26 cellular contexts compared by ENCODE assay signal in genomic region chrX:68994883-68995255, GRCh38.
"Had no signal": no experiment of that assay in that cellular context is flagged by ENCODE, and none has a peak within 500 bp of the region (broad histone marks: within the 10 kb centered on the region; RNA-seq: fewer than 3 reads in every experiment).

No MANE protein-coding gene starts in this region.

- H3K9me3 Mint-ChIP-seq: activated B cell treated with CpG ODN at 0.5 μM for 24 hours; activated CD8-positive, alpha-beta T cell treated with anti-CD3 and anti-CD28 coated beads for 36 hours; activated T-cell treated with anti-CD3 and anti-CD28 coated beads, Interleukin-2, amount 50 U/mL, for 4 hours; activated T-helper 17 cell treated with anti-CD3 and anti-CD28 coated beads, Interleukin-2, amount 50 U/mL, for 72 hours; central memory CD8-positive, alpha-beta T cell; stimulated activated effector memory CD8-positive, alpha-beta T cell treated with anti-CD3 and anti-CD28 coated beads, Interleukin-12 subunit alpha, Interleukin-12 subunit beta, amount 100 ng/mL, for 72 hours; stimulated activated naive CD8-positive, alpha-beta T cell treated with anti-CD3 and anti-CD28 coated beads, Interleukin-15, Interleukin-2, amounts not matched to agents 100 ng/mL and 50 ng/mL, for 24 hours; T-helper 2 cell treated with Interferon-gamma antibody and Interleukin-4, amounts not matched to agents 5 μg/mL and 100 μg/mL, for 36 hours; type B pancreatic cell had no signal

- ATAC-seq: activated CD8-positive, alpha-beta T cell treated with anti-CD3 and anti-CD28 coated beads for 36 hours; activated T-cell treated with anti-CD3 and anti-CD28 coated beads, Interleukin-2, amount 50 U/mL, for 4 hours; activated T-helper 17 cell treated with anti-CD3 and anti-CD28 coated beads, Interleukin-2, amount 50 U/mL, for 72 hours; stimulated activated effector memory CD8-positive, alpha-beta T cell treated with anti-CD3 and anti-CD28 coated beads, Interleukin-12 subunit alpha, Interleukin-12 subunit beta, amount 100 ng/mL, for 72 hours had no signal

- H3K4me3 ChIP-seq: left lung, pancreas, psoas muscle, thoracic aorta, uterus had no signal

- H3K27ac ChIP-seq: pancreas, psoas muscle, thoracic aorta had no signal

- H3K36me3 ChIP-seq: left lung, pancreas, thoracic aorta, uterus had no signal

- H3K4me3 Mint-ChIP-seq: activated B cell treated with CpG ODN at 0.5 μM for 24 hours; activated CD8-positive, alpha-beta T cell treated with anti-CD3 and anti-CD28 coated beads for 36 hours; activated T-cell treated with anti-CD3 and anti-CD28 coated beads, Interleukin-2, amount 50 U/mL, for 4 hours; activated T-helper 17 cell treated with anti-CD3 and anti-CD28 coated beads, Interleukin-2, amount 50 U/mL, for 72 hours; central memory CD8-positive, alpha-beta T cell; naive B cell; neural crest cell; stimulated activated effector memory CD8-positive, alpha-beta T cell treated with anti-CD3 and anti-CD28 coated beads, Interleukin-12 subunit alpha, Interleukin-12 subunit beta, amount 100 ng/mL, for 72 hours; stimulated activated naive CD8-positive, alpha-beta T cell treated with anti-CD3 and anti-CD28 coated beads, Interleukin-15, Interleukin-2, amounts not matched to agents 100 ng/mL and 50 ng/mL, for 24 hours; T-helper 2 cell treated with Interferon-gamma antibody and Interleukin-4, amounts not matched to agents 5 μg/mL and 100 μg/mL, for 36 hours; type B pancreatic cell had no signal

- FAIRE-seq: colon, endothelial cell of umbilical vein, pancreas had no signal

- H3K36me3 Mint-ChIP-seq: naive B cell; stimulated activated effector memory CD8-positive, alpha-beta T cell treated with anti-CD3 and anti-CD28 coated beads, Interleukin-12 subunit alpha, Interleukin-12 subunit beta, amount 100 ng/mL, for 72 hours; type B pancreatic cell had no signal

- H3K27ac Mint-ChIP-seq: activated B cell treated with CpG ODN at 0.5 μM for 24 hours; activated CD8-positive, alpha-beta T cell treated with anti-CD3 and anti-CD28 coated beads for 36 hours; activated T-helper 17 cell treated with anti-CD3 and anti-CD28 coated beads, Interleukin-2, amount 50 U/mL, for 72 hours; naive B cell; stimulated activated effector memory CD8-positive, alpha-beta T cell treated with anti-CD3 and anti-CD28 coated beads, Interleukin-12 subunit alpha, Interleukin-12 subunit beta, amount 100 ng/mL, for 72 hours; stimulated activated naive CD8-positive, alpha-beta T cell treated with anti-CD3 and anti-CD28 coated beads, Interleukin-15, Interleukin-2, amounts not matched to agents 100 ng/mL and 50 ng/mL, for 24 hours; T-helper 2 cell treated with Interferon-gamma antibody and Interleukin-4, amounts not matched to agents 5 μg/mL and 100 μg/mL, for 36 hours had no signal

- H3K27me3 Mint-ChIP-seq: activated B cell treated with CpG ODN at 0.5 μM for 24 hours; activated CD8-positive, alpha-beta T cell treated with anti-CD3 and anti-CD28 coated beads for 36 hours; activated T-helper 17 cell treated with anti-CD3 and anti-CD28 coated beads, Interleukin-2, amount 50 U/mL, for 72 hours; type B pancreatic cell had no signal

- H3K27me3 ChIP-seq: left lung, pancreas, uterus had no signal

- DNase-seq: activated B cell treated with CpG ODN at 0.5 μM for 24 hours; activated CD4-positive, alpha-beta T cell treated with anti-CD3 and anti-CD28 coated beads, Interleukin-2, amount 50 U/mL, for 1 hour; activated CD8-positive, alpha-beta T cell treated with anti-CD3 and anti-CD28 coated beads for 36 hours; activated gamma-delta T cell treated with Interleukin-2 at 50 U/mL for 16 hours; activated naive CD4-positive, alpha-beta T cell treated with anti-CD3 and anti-CD28 coated beads, Interleukin-2, amount 50 U/mL, for 16 hours; activated T-cell treated with anti-CD3 and anti-CD28 coated beads, Interleukin-2, amount 50 U/mL, for 4 hours; amniotic stem cell; foreskin fibroblast; left lung; mammary epithelial cell; naive B cell; pancreas; psoas muscle; stimulated activated CD4-positive, alpha-beta T cell treated with anti-CD3 and anti-CD28 coated beads, Interleukin-2, amount 100 ng/mL, for 48 hours; T-helper 1 cell; uterus had no signal

- H3K4me1 Mint-ChIP-seq: activated B cell treated with CpG ODN at 0.5 μM for 24 hours; activated T-helper 17 cell treated with anti-CD3 and anti-CD28 coated beads, Interleukin-2, amount 50 U/mL, for 72 hours; central memory CD8-positive, alpha-beta T cell; naive B cell; stimulated activated effector memory CD8-positive, alpha-beta T cell treated with anti-CD3 and anti-CD28 coated beads, Interleukin-12 subunit alpha, Interleukin-12 subunit beta, amount 100 ng/mL, for 72 hours had no signal

- H3K9me3 ChIP-seq: left lung, pancreas, psoas muscle, thoracic aorta, uterus had no signal
